ENCODE assay signal across 28 cellular contexts in genomic region chr15:76901965-76902364, GRCh38.
"Had no signal": no experiment of that assay in that cellular context is flagged by ENCODE, and none has a peak within 500 bp of the region (broad histone marks: within the 10 kb centered on the region; RNA-seq: fewer than 3 reads in every experiment).

No MANE protein-coding gene starts in this region.

- H3K4me3 Mint-ChIP-seq: activated CD4-positive, alpha-beta T cell treated with anti-CD3 and anti-CD28 coated beads, Interleukin-2, amount 10 ng/mL, durations not matched to agents 24 days and 14 days; activated CD8-positive, alpha-beta T cell treated with anti-CD3 and anti-CD28 coated beads for 36 hours; activated naive CD8-positive, alpha-beta T cell treated with anti-CD3 and anti-CD28 coated beads for 36 hours; activated T-cell treated with anti-CD3 and anti-CD28 coated beads, Interleukin-2, amount 50 U/mL, for 72 hours had no signal

- H3K27me3 Mint-ChIP-seq: activated CD8-positive, alpha-beta T cell treated with anti-CD3 and anti-CD28 coated beads for 36 hours; activated naive CD8-positive, alpha-beta T cell treated with anti-CD3 and anti-CD28 coated beads for 36 hours; activated T-helper 17 cell treated with anti-CD3 and anti-CD28 coated beads, Interleukin-2, amount 50 U/mL, for 72 hours had no signal

- H3K27ac Mint-ChIP-seq: activated CD4-positive, alpha-beta T cell treated with anti-CD3 and anti-CD28 coated beads, Interleukin-2, amount 10 ng/mL, durations not matched to agents 24 days and 14 days; activated CD8-positive, alpha-beta T cell treated with anti-CD3 and anti-CD28 coated beads for 36 hours; activated T-cell treated with anti-CD3 and anti-CD28 coated beads, Interleukin-2, amount 50 U/mL, for 72 hours; activated T-helper 17 cell treated with anti-CD3 and anti-CD28 coated beads, Interleukin-2, amount 50 U/mL, for 72 hours had no signal

- DNase-seq: activated CD4-positive, alpha-beta T cell treated with anti-CD3 and anti-CD28 coated beads, Interleukin-2, amount 50 U/mL, for 4 hours; activated CD8-positive, alpha-beta T cell treated with anti-CD3 and anti-CD28 coated beads for 36 hours; activated effector memory CD4-positive, alpha-beta T cell treated with anti-CD3 and anti-CD28 coated beads, Interleukin-2, amount 50 U/mL, for 16 hours; activated naive CD4-positive, alpha-beta T cell; activated naive CD4-positive, alpha-beta T cell treated with anti-CD3 and anti-CD28 coated beads, Interleukin-2, amount 50 U/mL, for 16 hours; activated naive CD8-positive, alpha-beta T cell treated with anti-CD3 and anti-CD28 coated beads for 36 hours; activated T-cell treated with anti-CD3 and anti-CD28 coated beads, Interleukin-2, amount 50 U/mL, for 1 hour; activated T-cell treated with anti-CD3 and anti-CD28 coated beads, Interleukin-2, amount 50 U/mL, for 72 hours; amniotic stem cell; aorta; brain microvascular endothelial cell; central memory CD4-positive, alpha-beta T cell; MM.1S; MV-4-11; NCI-H1092; NCI-H1436 treated with DMSO at 0.1 percent for 48 hours; NCI-H1694 treated with DMSO at 0.1 percent for 48 hours; NCI-H2029; NCI-H345; NCI-H524 treated with DMSO at 0.1 percent for 48 hours; OCI-M1; SHP77; SJCRH30; T1000 had no signal

- H3K27ac ChIP-seq: brain microvascular endothelial cell, SJCRH30, SK-N-MC had no signal

- H3K27me3 ChIP-seq: brain microvascular endothelial cell, SJCRH30 had no signal

- ATAC-seq: activated CD8-positive, alpha-beta T cell treated with anti-CD3 and anti-CD28 coated beads for 36 hours; activated T-cell treated with anti-CD3 and anti-CD28 coated beads, Interleukin-2, amount 50 U/mL, for 72 hours; activated T-helper 17 cell treated with anti-CD3 and anti-CD28 coated beads, Interleukin-2, amount 50 U/mL, for 72 hours; Panc1 had no signal

- H3K4me3 ChIP-seq: SJCRH30, SK-N-MC had no signal

- H3K36me3 ChIP-seq: brain microvascular endothelial cell, SJCRH30 had no signal

- H3K9me3 Mint-ChIP-seq: activated CD4-positive, alpha-beta T cell treated with anti-CD3 and anti-CD28 coated beads, Interleukin-2, amount 10 ng/mL, durations not matched to agents 24 days and 14 days; activated CD8-positive, alpha-beta T cell treated with anti-CD3 and anti-CD28 coated beads for 36 hours; activated T-helper 17 cell treated with anti-CD3 and anti-CD28 coated beads, Interleukin-2, amount 50 U/mL, for 72 hours had no signal
